In genomic region chr20:60031107-60031506, GRCh38 we compare ENCODE assay signal across 30 cellular contexts.
"Had no signal": no experiment of that assay in that cellular context is flagged by ENCODE, and none has a peak within 500 bp of the region (broad histone marks: within the 10 kb centered on the region; RNA-seq: fewer than 3 reads in every experiment).

No MANE protein-coding gene starts in this region.

- H3K27ac Mint-ChIP-seq: activated B cell treated with CpG ODN at 0.5 μM for 24 hours; activated CD4-positive, alpha-beta T cell treated with anti-CD3 and anti-CD28 coated beads, Interleukin-2, amount 10 ng/mL, durations not matched to agents 24 days and 14 days; activated CD8-positive, alpha-beta memory T cell treated with anti-CD3 and anti-CD28 coated beads, Interleukin-2, amount 10 ng/mL, durations not matched to agents 7 days and 5 days; activated naive CD4-positive, alpha-beta T cell treated with anti-CD3 and anti-CD28 coated beads, Interleukin-2, amount 50 U/mL, for 24 hours; activated T-cell treated with anti-CD3 and anti-CD28 coated beads, Interleukin-2, amount 50 U/mL, for 24 hours; activated T-helper 1 cell treated with anti-CD3 and anti-CD28 coated beads, Interleukin-12 subunit alpha, Interleukin-12 subunit beta, Interleukin-2, Interleukin-4 antibody, amounts not matched to agents 30 ng/mL and 10 ng/mL and 1 ng/mL, durations not matched to agents 14 hours and 24 hours and 36 hours; T-cell had no signal

- ATAC-seq: activated CD8-positive, alpha-beta memory T cell treated with anti-CD3 and anti-CD28 coated beads, Interleukin-2, amount 10 ng/mL, durations not matched to agents 7 days and 5 days; Right ventricle myocardium inferior; T-cell had no signal

- H3K27ac ChIP-seq: SK-N-MC had no signal

- DNase-seq: activated B cell treated with CpG ODN at 0.5 μM for 24 hours; activated CD4-positive, alpha-beta T cell treated with anti-CD3 and anti-CD28 coated beads for 1 hour; activated CD4-positive, alpha-beta T cell treated with anti-CD3 and anti-CD28 coated beads, Interleukin-2, amount 10 ng/mL, durations not matched to agents 24 days and 14 days; activated CD4-positive, alpha-beta T cell treated with anti-CD3 and anti-CD28 coated beads, Interleukin-2, amount 50 U/mL, for 48 hours; activated CD8-positive, alpha-beta memory T cell treated with anti-CD3 and anti-CD28 coated beads, Interleukin-2, amount 10 ng/mL, durations not matched to agents 7 days and 5 days; activated effector memory CD4-positive, alpha-beta T cell treated with Interleukin-2 at 50 U/mL for 16 hours; activated naive CD4-positive, alpha-beta T cell; activated T-cell treated with anti-CD3 and anti-CD28 coated beads, Interleukin-2, amount 50 U/mL, for 24 hours; aorta; Kasumi-1; NCI-H1092 treated with DMSO at 0.1 percent for 48 hours; NCI-H1417 treated with DMSO at 0.1 percent for 48 hours; NCI-H1694; NCI-H2029; NCI-H2107; NCI-H2171 treated with DMSO at 0.1 percent for 48 hours; NCI-H345; NCI-H510A; NCI-H526 treated with DMSO at 0.1 percent for 48 hours; NCI-H82; T-cell; T-helper 2 cell; T1000 had no signal

- H3K4me3 ChIP-seq: SK-N-MC had no signal

- FAIRE-seq: bronchial epithelial cell, TTC549 had no signal

- H3K4me3 Mint-ChIP-seq: activated B cell treated with CpG ODN at 0.5 μM for 24 hours; activated CD4-positive, alpha-beta T cell treated with anti-CD3 and anti-CD28 coated beads, Interleukin-2, amount 10 ng/mL, durations not matched to agents 24 days and 14 days; activated CD8-positive, alpha-beta memory T cell treated with anti-CD3 and anti-CD28 coated beads, Interleukin-2, amount 10 ng/mL, durations not matched to agents 7 days and 5 days; activated naive CD4-positive, alpha-beta T cell treated with anti-CD3 and anti-CD28 coated beads, Interleukin-2, amount 50 U/mL, for 24 hours; activated T-cell treated with anti-CD3 and anti-CD28 coated beads, Interleukin-2, amount 50 U/mL, for 24 hours; activated T-helper 1 cell treated with anti-CD3 and anti-CD28 coated beads, Interleukin-12 subunit alpha, Interleukin-12 subunit beta, Interleukin-2, Interleukin-4 antibody, amounts not matched to agents 30 ng/mL and 10 ng/mL and 1 ng/mL, durations not matched to agents 14 hours and 24 hours and 36 hours; central memory CD8-positive, alpha-beta T cell; T-cell had no signal

- H3K36me3 Mint-ChIP-seq: activated CD8-positive, alpha-beta memory T cell treated with anti-CD3 and anti-CD28 coated beads, Interleukin-2, amount 10 ng/mL, durations not matched to agents 7 days and 5 days had no signal

- H3K27me3 Mint-ChIP-seq: activated CD4-positive, alpha-beta T cell treated with anti-CD3 and anti-CD28 coated beads, Interleukin-2, amount 10 ng/mL, durations not matched to agents 24 days and 14 days; activated CD8-positive, alpha-beta memory T cell treated with anti-CD3 and anti-CD28 coated beads, Interleukin-2, amount 10 ng/mL, durations not matched to agents 7 days and 5 days; activated naive CD4-positive, alpha-beta T cell treated with anti-CD3 and anti-CD28 coated beads, Interleukin-2, amount 50 U/mL, for 24 hours; activated T-cell treated with anti-CD3 and anti-CD28 coated beads, Interleukin-2, amount 50 U/mL, for 24 hours; central memory CD8-positive, alpha-beta T cell had no signal

- H3K9me3 Mint-ChIP-seq: activated naive CD4-positive, alpha-beta T cell treated with anti-CD3 and anti-CD28 coated beads, Interleukin-2, amount 50 U/mL, for 24 hours; central memory CD8-positive, alpha-beta T cell had no signal

- H3K4me1 Mint-ChIP-seq: activated B cell treated with CpG ODN at 0.5 μM for 24 hours; activated CD4-positive, alpha-beta T cell treated with anti-CD3 and anti-CD28 coated beads, Interleukin-2, amount 10 ng/mL, durations not matched to agents 24 days and 14 days; activated CD8-positive, alpha-beta memory T cell treated with anti-CD3 and anti-CD28 coated beads, Interleukin-2, amount 10 ng/mL, durations not matched to agents 7 days and 5 days; activated naive CD4-positive, alpha-beta T cell treated with anti-CD3 and anti-CD28 coated beads, Interleukin-2, amount 50 U/mL, for 24 hours; central memory CD8-positive, alpha-beta T cell; T-cell had no signal
